10 cellular contexts compared by ENCODE assay signal in the genomic region with DNA sequence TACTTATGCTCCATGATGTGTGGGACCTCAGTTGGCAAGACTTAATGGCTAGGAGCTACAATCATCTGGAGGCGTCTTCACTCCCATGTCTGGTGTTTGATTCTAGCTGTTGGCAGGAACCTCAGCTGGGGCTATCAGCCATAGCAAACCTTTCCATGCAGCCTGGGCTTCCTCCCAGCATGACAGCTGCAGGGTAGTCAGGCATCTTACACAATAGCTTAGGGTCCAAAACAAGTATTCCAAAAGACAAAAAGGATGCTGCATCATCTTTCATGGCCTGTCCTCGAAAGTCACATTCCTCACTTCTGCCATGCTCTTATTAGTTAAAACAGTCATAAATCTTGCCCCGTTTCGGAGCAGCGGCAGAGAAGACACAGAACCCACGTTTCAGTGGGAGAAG.
DNase-seq lines count a peak whose midpoint lies in the region; ATAC-seq and TF ChIP-seq lines count a peak whose summit lies in the region.
"Had no signal": no experiment of that assay in that cellular context is flagged by ENCODE, and none has a peak within 500 bp of the region (broad histone marks: within the 10 kb centered on the region; RNA-seq: fewer than 3 reads in every experiment).

No MANE protein-coding gene starts in this region.

- in situ Hi-C loops in mammary epithelial cell (cut with MboI; ENCODE audit: low sequenced_read_pairs in 2 of 2), result no loop called here

- peaks cover 44% of the 10 kb centered on the region for H3K4me1 Mint-ChIP-seq in MCF 10A (ENCODE audit: insufficient read depth, unreplicated experiment)
- H3K4me1 Mint-ChIP-seq in activated naive CD8-positive, alpha-beta T cell treated with anti-CD3 and anti-CD28 coated beads, Interleukin-2, amount 10 ng/mL, durations not matched to agents 7 days and 5 days, result peaks cover 72% of the 10 kb centered on the region

- H3K9me3 Mint-ChIP-seq in MCF 10A (ENCODE audit: unreplicated experiment), result no peaks in the 10 kb centered on the region
- peaks cover 3% of the 10 kb centered on the region for H3K9me3 Mint-ChIP-seq in activated naive CD8-positive, alpha-beta T cell treated with anti-CD3 and anti-CD28 coated beads, Interleukin-2, amount 10 ng/mL, durations not matched to agents 7 days and 5 days

- peaks cover 28% of the 10 kb centered on the region for H3K4me1 ChIP-seq in mammary epithelial cell (ENCODE audit: insufficient read depth, low read length)
- peaks cover 21 to 70% of the 10 kb centered on the region in 2 donors for H3K4me1 ChIP-seq in left lung
- no peaks in the 10 kb centered on the region for H3K4me1 ChIP-seq in aorta (ENCODE audit: control insufficient read depth in 1 of 2, insufficient read depth in 2 of 2, low read length in 2 of 2)

- H3K4me3 Mint-ChIP-seq in MCF 10A (ENCODE audit: unreplicated experiment), result no peak overlapping the region
- peak overlapping the region; percentile 63 for H3K4me3 Mint-ChIP-seq in activated naive CD8-positive, alpha-beta T cell treated with anti-CD3 and anti-CD28 coated beads, Interleukin-2, amount 10 ng/mL, durations not matched to agents 7 days and 5 days

- H3K4me3 ChIP-seq in mammary epithelial cell (replicated peaks in 1 of 3; ENCODE audit: insufficient read depth in 1 of 3, low read depth in 2 of 3, low read length in 3 of 3) (no peak overlapping the region), left lung (no peak overlapping the region), aorta (ENCODE audit: low read length in 2 of 2) (no peak overlapping the region)

- H4K20me1 ChIP-seq in mammary epithelial cell (ENCODE audit: insufficient read depth, low read length), result no peaks in the 10 kb centered on the region

- DNase-seq in mammary epithelial cell, result no peak
- DNase-seq in MCF 10A (ENCODE audit: unreplicated experiment), result no peak
- DNase-seq in activated naive CD8-positive, alpha-beta T cell treated with anti-CD3 and anti-CD28 coated beads, Interleukin-2, amount 10 ng/mL, durations not matched to agents 7 days and 5 days, result no peak
- no peak for DNase-seq in left lung
- DNase-seq in aorta, result peak in 1 of 2 donors; percentile 62
- no peak for DNase-seq in NCI-H2029 treated with DMSO at 0.1 percent for 48 hours (lab: John Stamatoyannopoulos, UW)
- DNase-seq: NCI-H524 had no signal

- H3K27ac Mint-ChIP-seq in MCF 10A (ENCODE audit: low read depth, unreplicated experiment), result no peak overlapping the region
- H3K27ac Mint-ChIP-seq in activated naive CD8-positive, alpha-beta T cell treated with anti-CD3 and anti-CD28 coated beads, Interleukin-2, amount 10 ng/mL, durations not matched to agents 7 days and 5 days, result peak overlapping the region; percentile 85

- dilution Hi-C loops in mammary epithelial cell (cut with HindIII; ENCODE audit: low sequenced_read_pairs), result no loop called here

- TF ChIP-seq CTCF in mammary epithelial cell (conservative IDR thresholded peaks at IDR 0.05 in 1 of 2, IDR thresholded peaks at IDR 0.05 in 1 of 2; ENCODE audit: extremely low read depth in 1 of 2, insufficient read depth in 1 of 2, low read depth in 1 of 2, low read length in 2 of 2), result no peak
- TF ChIP-seq CTCF in MCF 10A (IDR thresholded peaks at IDR 0.05; ENCODE audit: unreplicated experiment), result no peak
- no peak for TF ChIP-seq CTCF in left lung (IDR thresholded peaks at IDR 0.05)

- CTCF ChIA-PET in mammary epithelial cell (lab: Charles Lee; ENCODE audit: low non-redundant PET) (no interaction called here), MCF 10A (lab: Yijun Ruan, JAX) (no interaction called here)

- H3K27ac ChIP-seq in mammary epithelial cell (ENCODE audit: insufficient read depth, low read depth, low read length) (peak overlapping the region; percentile 70), left lung (peak overlapping the region; percentile 36 to 78), aorta (ENCODE audit: low read depth in 1 of 2, low read length in 2 of 2) (no peak overlapping the region)
- H3K27ac ChIP-seq: VCaP had no signal

- H3K27me3 ChIP-seq in mammary epithelial cell (ENCODE audit: insufficient read depth, low read length) (no peaks in the 10 kb centered on the region), left lung (no peaks in the 10 kb centered on the region), aorta (ENCODE audit: control insufficient read depth in 1 of 2, insufficient read depth in 2 of 2, low read length in 1 of 2) (no peaks in the 10 kb centered on the region)

- POLR2A ChIA-PET in MCF 10A (lab: Yijun Ruan, JAX), result interaction anchor here (0.9 to 1.0 kb wide), 2 partner anchors 32 to 112 kb away, joined by 3 read pairs; no protein-coding TSS in a partner anchor
- POLR2A ChIA-PET in activated naive CD8-positive, alpha-beta T cell treated with anti-CD3 and anti-CD28 coated beads, Interleukin-2, amount 10 ng/mL, durations not matched to agents 7 days and 5 days (lab: Charles Lee), result interaction anchor here (1.1 to 1.7 kb wide), 3 partner anchors 18 to 68 kb away, joined by 3 to 8 read pairs (median 4); no protein-coding TSS in a partner anchor

- H3K9ac ChIP-seq in mammary epithelial cell (ENCODE audit: insufficient read depth, low read length), result no peak overlapping the region

- no TSS peak for BruUV-seq in mammary epithelial cell (replicated peaks; lab: Mats Ljungman, UMichigan)
- BruUV-seq in MCF 10A (replicated peaks; lab: Mats Ljungman, UMichigan), result no TSS peak

- no peak for ATAC-seq in activated naive CD8-positive, alpha-beta T cell treated with anti-CD3 and anti-CD28 coated beads, Interleukin-2, amount 10 ng/mL, durations not matched to agents 7 days and 5 days (ENCODE audit: low read depth)
- ATAC-seq in left lung (no peak), aorta (ENCODE audit: low FRiP score) (peak; percentile 68), HG03432 (IDR thresholded peaks at IDR 0.05; ENCODE audit: unreplicated experiment) (no peak), HG03469 (IDR thresholded peaks at IDR 0.05; ENCODE audit: unreplicated experiment) (no peak)

- no peak overlapping the region for H3K4me2 ChIP-seq in mammary epithelial cell (ENCODE audit: insufficient read depth, low read depth, low read length)

- H2AFZ ChIP-seq in mammary epithelial cell (ENCODE audit: low read depth, low read length), result no peak overlapping the region

- no peaks in the 10 kb centered on the region for H3K27me3 Mint-ChIP-seq in MCF 10A (ENCODE audit: insufficient read depth, unreplicated experiment)
- no peaks in the 10 kb centered on the region for H3K27me3 Mint-ChIP-seq in activated naive CD8-positive, alpha-beta T cell treated with anti-CD3 and anti-CD28 coated beads, Interleukin-2, amount 10 ng/mL, durations not matched to agents 7 days and 5 days

- H3K79me2 ChIP-seq in mammary epithelial cell (ENCODE audit: insufficient read depth, low read length), result no peaks in the 10 kb centered on the region

- no peaks in the 10 kb centered on the region for H3K36me3 ChIP-seq in mammary epithelial cell (ENCODE audit: insufficient read depth, low read length)
- no peaks in the 10 kb centered on the region for H3K36me3 ChIP-seq in left lung
- H3K36me3 ChIP-seq in aorta (ENCODE audit: control insufficient read depth in 1 of 2, insufficient read depth in 2 of 2, low read length in 1 of 2), result no peaks in the 10 kb centered on the region

- no peaks in the 10 kb centered on the region for H3K36me3 Mint-ChIP-seq in MCF 10A (ENCODE audit: insufficient read depth, unreplicated experiment)
- H3K36me3 Mint-ChIP-seq in activated naive CD8-positive, alpha-beta T cell treated with anti-CD3 and anti-CD28 coated beads, Interleukin-2, amount 10 ng/mL, durations not matched to agents 7 days and 5 days, result peaks cover 30% of the 10 kb centered on the region

- intact Hi-C loops in mammary epithelial cell (cut with micrococcal nuclease), result no loop called here
- intact Hi-C loops in MCF 10A (cut with micrococcal nuclease), result loop anchor here (5.0 kb wide), 1 partner anchor 52 kb away; no protein-coding TSS in a partner anchor
- intact Hi-C loops in left lung (cut with DNase I), result no loop called here
- intact Hi-C loops in aorta (cut with DNase I), result no loop called here

- H3K9me3 ChIP-seq in mammary epithelial cell (replicated peaks; ENCODE audit: insufficient read depth, low read length), result no peaks in the 10 kb centered on the region
- no peaks in the 10 kb centered on the region for H3K9me3 ChIP-seq in left lung
- no peaks in the 10 kb centered on the region for H3K9me3 ChIP-seq in aorta (ENCODE audit: control insufficient read depth, low read length)

- WGBS in mammary epithelial cell (ENCODE audit: low coverage, missing lambda C conversion rate), result 65% methylated on average over 5 of the region's 6 CpGs
- WGBS in aorta, 2 donors, result 36 to 47% methylated on average over 6 of the region's 6 CpGs

Comparison
In these comparisons a context has a peak if more than half of its experiments do, and no peak if none do; other contexts are left out.
1. H3K27ac ChIP-seq: peak in mammary epithelial cell (single experiment) and left lung (2 of 2); none in aorta (0 of 2).